12 cellular contexts compared by ENCODE assay signal in genomic region chr17:52147872-52148271, GRCh38. TPM values are rescaled to one million over a fixed set of nuclear protein-coding genes. Genes with fewer than 3 reads are reported as not detected.
DNase-seq lines count a peak whose midpoint lies in the region; ATAC-seq, FAIRE-seq and TF ChIP-seq lines count a peak whose summit lies in the region.
"Had no signal": no experiment of that assay in that cellular context is flagged by ENCODE, and none has a peak within 500 bp of the region (broad histone marks: within the 10 kb centered on the region; RNA-seq: fewer than 3 reads in every experiment).

No MANE protein-coding gene starts in this region.

- peak in 1 of 2 experiments; percentile 30; a peak in 1 of 4 replicates for TF ChIP-seq EP300 in GM12878 (IDR thresholded peaks at IDR 0.05; ENCODE audit: borderline replicate concordance in 1 of 2, control insufficient read depth in 1 of 2, low read depth in 2 of 2, low read length in 2 of 2)
- no peak for TF ChIP-seq EP300 in suprapubic skin (IDR thresholded peaks at IDR 0.05)

- no peaks in the 10 kb centered on the region for H3K79me2 ChIP-seq in GM12878 (ENCODE audit: control insufficient read depth, insufficient read depth, low read length)

- H3K4me2 ChIP-seq in GM12878 (ENCODE audit: control insufficient read depth, insufficient read depth): no peak overlapping the region

- TF ChIP-seq POLR2A in GM12878 (IDR thresholded peaks at IDR 0.05; ENCODE audit: low read depth, low read length) (no peak), uterus (IDR thresholded peaks at IDR 0.05) (no peak), suprapubic skin (IDR thresholded peaks at IDR 0.05) (no peak)

- TF ChIP-seq CTCF in GM12878 (IDR thresholded peaks at IDR 0.05 in 2 of 3, conservative IDR thresholded peaks at IDR 0.05 in 1 of 3; ENCODE audit: control insufficient read depth in 2 of 3, extremely low read depth in 1 of 3, insufficient read depth in 1 of 3, low read depth in 3 of 3, low read length in 3 of 3): no peak
- no peak for TF ChIP-seq CTCF in uterus (IDR thresholded peaks at IDR 0.05)
- no peak for TF ChIP-seq CTCF in suprapubic skin (IDR thresholded peaks at IDR 0.05)

- intact Hi-C loops in GM12878 (cut with micrococcal nuclease; ENCODE audit: unreplicated experiment) (no loop called here), uterus (cut with DNase I; ENCODE audit: low total_unique reads) (no loop called here)

- ATAC-seq in GM18520 (IDR thresholded peaks at IDR 0.05; ENCODE audit: unreplicated experiment) (peak; percentile 40), GM21528 (IDR thresholded peaks at IDR 0.05; ENCODE audit: low FRiP score, unreplicated experiment) (peak; percentile 78), GM12878 (peak; percentile 89), HG02852 (IDR thresholded peaks at IDR 0.05; ENCODE audit: unreplicated experiment) (no peak)
- ATAC-seq: natural killer cell had no signal

- no peaks in the 10 kb centered on the region for H4K20me1 ChIP-seq in GM12878 (ENCODE audit: control insufficient read depth, insufficient read depth)

- H3K9me3 ChIP-seq in GM12878 (replicated peaks; ENCODE audit: control insufficient read depth, insufficient read depth, low read length): no peaks in the 10 kb centered on the region
- H3K9me3 ChIP-seq in uterus: no peaks in the 10 kb centered on the region
- no peaks in the 10 kb centered on the region for H3K9me3 ChIP-seq in suprapubic skin

- no peak overlapping the region for H2AFZ ChIP-seq in GM12878 (ENCODE audit: control insufficient read depth, low read depth, low read length)
- H2AFZ ChIP-seq: GM23248 had no signal

- in situ Hi-C loops in GM12878 (cut with MboI): no loop called here

- SMC1A ChIA-PET in GM12878 (lab: Charles Lee; ENCODE audit: uncharacterized antibody, unreplicated experiment): no interaction called here

- CTCF ChIA-PET in GM12878 (lab: Yijun Ruan, JAX): no interaction called here

- no peak overlapping the region for H3K27ac ChIP-seq in GM12878 (ENCODE audit: control insufficient read depth, insufficient read depth)
- H3K27ac ChIP-seq in uterus: no peak overlapping the region
- no peak overlapping the region for H3K27ac ChIP-seq in suprapubic skin
- H3K27ac ChIP-seq: GM23248 had no signal

- H3K27me3 ChIP-seq in GM12878 (replicated peaks in 1 of 2; ENCODE audit: control insufficient read depth in 2 of 2, insufficient read depth in 2 of 2, low read length in 1 of 2) (no peaks in the 10 kb centered on the region), uterus (no peaks in the 10 kb centered on the region), suprapubic skin (no peaks in the 10 kb centered on the region)

- POLR2A ChIA-PET in GM12878 (lab: Charles Lee): no interaction called here

- peak; percentile 85 for DNase-seq in Jurkat, Clone E6-1 (ENCODE audit: low read depth, low spot score)
- DNase-seq in GM12878 (ENCODE audit: low read depth, low spot score) (no peak), T-helper 9 cell (no peak), uterus (no peak), suprapubic skin (ENCODE audit: low spot score in 2 of 2) (no peak)
- DNase-seq: GM23248, hippocampal formation, natural killer cell had no signal

- FAIRE-seq in GM12878 (lab: Jason Lieb, UNC): no peak

- H3K4me3 ChIP-seq in Jurkat, Clone E6-1 (ENCODE audit: low read length): no peak overlapping the region
- H3K4me3 ChIP-seq in GM12878 (no peak overlapping the region), uterus (no peak overlapping the region), suprapubic skin (no peak overlapping the region)
- H3K4me3 ChIP-seq: GM23248 had no signal

- TF ChIP-seq RAD21 in GM12878 (IDR thresholded peaks at IDR 0.05; ENCODE audit: insufficient read depth, low read depth, low read length): no peak

- H3K9ac ChIP-seq in GM12878 (ENCODE audit: control insufficient read depth, insufficient read depth, low read length): no peak overlapping the region
- H3K9ac ChIP-seq: GM23248 had no signal

- BruUV-seq in GM12878 (replicated peaks; lab: Mats Ljungman, UMichigan): no TSS peak

- no peaks in the 10 kb centered on the region for H3K36me3 ChIP-seq in GM12878 (ENCODE audit: control insufficient read depth in 2 of 2, insufficient read depth in 2 of 2, low read length in 1 of 2)
- H3K36me3 ChIP-seq in uterus: no peaks in the 10 kb centered on the region
- no peaks in the 10 kb centered on the region for H3K36me3 ChIP-seq in suprapubic skin

- H3K4me1 ChIP-seq in GM12878 (ENCODE audit: control insufficient read depth, insufficient read depth, low read length) (no peaks in the 10 kb centered on the region), uterus (no peaks in the 10 kb centered on the region), suprapubic skin (peaks cover 5% of the 10 kb centered on the region)

- RAD21 ChIA-PET in GM12878 (lab: Charles Lee; ENCODE audit: unreplicated experiment): no interaction called here

TF ChIP-seq in GM12878, 131 proteins besides CTCF, POLR2A, EP300 and RAD21 (continues in another document):
- TF ChIP-seq ATF2 (IDR thresholded peaks at IDR 0.05; ENCODE audit: low read length) (no peak), ZNF24 (IDR thresholded peaks at IDR 0.05) (no peak), RUNX3 (IDR thresholded peaks at IDR 0.05; ENCODE audit: low read length) (peak; percentile 30; the same call in 1 of the 2 replicates), HDAC2 (IDR thresholded peaks at IDR 0.05) (no peak), ZNF207 (IDR thresholded peaks at IDR 0.05; ENCODE audit: borderline replicate concordance) (no peak), USF2 (IDR thresholded peaks at IDR 0.05; ENCODE audit: borderline replicate concordance, low read depth, low read length) (no peak), PRDM15 (CRISPR knock-in tag; IDR thresholded peaks at IDR 0.05) (no peak), NR2F1 (conservative IDR thresholded peaks at IDR 0.05) (0 out of 2 replicates have a peak, but pooled peaks have one; percentile 44), PAX8 (IDR thresholded peaks at IDR 0.05) (no peak)

RNA-seq across cellular contexts. Expression of gene CA10, which starts 10.6 kb away (rescaled TPM):
- polyA plus RNA-seq in Jurkat, Clone E6-1 (2012; ENCODE audit: insufficient read depth, insufficient read length): not detected
- not detected in 2 replicates for total RNA-seq in GM12878 (2013; cell fraction: nucleolus; rRNA removed)
- not detected in 2 replicates for total RNA-seq in GM12878 (2014; rRNA removed)
- total RNA-seq in GM12878 (2014; rRNA removed; fragmentation: Illumina TruSeq; extraction: Trizol): not detected in 2 replicates
- not detected in 2 replicates for total RNA-seq in GM12878 (2021)
- not detected for polyA plus RNA-seq in GM12878 (2011; ENCODE audit: low read depth)
- polyA plus RNA-seq in GM12878 (2011; rRNA removed): not detected in 2 replicates
- not detected in 2 replicates for polyA plus RNA-seq in GM12878 (2011; cell fraction: cytosol; rRNA removed)
- not detected in 2 replicates for polyA plus RNA-seq in GM12878 (2011; cell fraction: nucleus; rRNA removed)
- polyA plus RNA-seq in GM12878 (2012): not detected in 2 replicates
- polyA plus RNA-seq in GM12878 (2014; fragmentation: Illumina TruSeq; extraction: Trizol): not detected in 2 replicates
- not detected for polyA plus RNA-seq in GM12878 (2014; fragmentation: Nextera tagmentation; extraction: Ambion mirVana)
- not detected in 2 replicates for polyA plus RNA-seq in GM12878 (2014; rRNA removed)
- not detected for polyA plus RNA-seq in GM12878 (2016; fragmentation: Nextera tagmentation; extraction: Ambion mirVana)
- not detected in 2 replicates for polyA minus RNA-seq in GM12878 (2011; rRNA and poly(A)+ RNA removed)
- polyA minus RNA-seq in GM12878 (2011; cell fraction: cytosol; rRNA and poly(A)+ RNA removed): not detected in 2 replicates
- not detected in 2 replicates for polyA minus RNA-seq in GM12878 (2011; cell fraction: nucleus; rRNA and poly(A)+ RNA removed)
- 1 to 10 TPM in 1 of 4 donors, not detected in 3; 5.3 TPM for total RNA-seq in uterus
- not detected for total RNA-seq in suprapubic skin
- total RNA-seq: GM23248, natural killer cell had no signal
- polyA plus RNA-seq: GM23248, IgD-negative memory B cell had no signal
